ENCODE assay signal across 13 cellular contexts in genomic region chr9:130282000-130282700, GRCh38. TPM values are rescaled to one million over a fixed set of nuclear protein-coding genes. Genes with fewer than 3 reads are reported as not detected.
DNase-seq lines count a peak whose midpoint lies in the region; ATAC-seq and TF ChIP-seq lines count a peak whose summit lies in the region.
"Had no signal": no experiment of that assay in that cellular context is flagged by ENCODE, and none has a peak within 500 bp of the region (broad histone marks: within the 10 kb centered on the region; RNA-seq: fewer than 3 reads in every experiment).

No MANE protein-coding gene starts in this region.

- peak; percentile 16 for DNase-seq in MCF 10A (ENCODE audit: unreplicated experiment)
- no peak for DNase-seq in mammary epithelial cell
- DNase-seq in chondrocyte (ENCODE audit: low spot score): peak; percentile 11
- DNase-seq in mucosa of descending colon: peak in 1 of 3 donors; percentile 40
- no peak for DNase-seq in foreskin fibroblast
- no peak for DNase-seq in KBM-7
- DNase-seq: activated CD4-positive, alpha-beta T cell treated with anti-CD3 and anti-CD28 coated beads for 4 hours; activated naive CD4-positive, alpha-beta T cell treated with Interleukin-2 at 50 U/mL for 16 hours; EL; NCI-H446 treated with DMSO at 0.1 percent for 48 hours had no signal

- BruUV-seq in MCF 10A (replicated peaks; lab: Mats Ljungman, UMichigan): no TSS peak
- BruUV-seq in mammary epithelial cell (replicated peaks; lab: Mats Ljungman, UMichigan): no TSS peak

- H3K27ac Mint-ChIP-seq in MCF 10A (ENCODE audit: low read depth, unreplicated experiment): no peak overlapping the region
- no peak overlapping the region for H3K27ac Mint-ChIP-seq in chondrocyte (ENCODE audit: unreplicated experiment)

- H2AFZ ChIP-seq in mammary epithelial cell (ENCODE audit: low read depth, low read length): no peak overlapping the region

- ATAC-seq in mucosa of descending colon (peak; percentile 22), GM19324 (IDR thresholded peaks at IDR 0.05; ENCODE audit: low FRiP score, unreplicated experiment) (no peak), HG02884 (IDR thresholded peaks at IDR 0.05; ENCODE audit: unreplicated experiment) (no peak)

- H4K20me1 ChIP-seq in mammary epithelial cell (ENCODE audit: insufficient read depth, low read length): no peaks in the 10 kb centered on the region

- intact Hi-C loops in MCF 10A (cut with micrococcal nuclease): no loop called here
- intact Hi-C loops in mammary epithelial cell (cut with micrococcal nuclease): no loop called here
- intact Hi-C loops in mucosa of descending colon (cut with DNase I, micrococcal nuclease): no loop called here

- H3K4me2 ChIP-seq in mammary epithelial cell (ENCODE audit: insufficient read depth, low read depth, low read length): no peak overlapping the region

- H3K9ac ChIP-seq in mammary epithelial cell (ENCODE audit: insufficient read depth, low read length): no peak overlapping the region

- H3K27me3 Mint-ChIP-seq in MCF 10A (ENCODE audit: insufficient read depth, unreplicated experiment): peaks cover 64% of the 10 kb centered on the region
- peaks cover 52% of the 10 kb centered on the region for H3K27me3 Mint-ChIP-seq in chondrocyte (ENCODE audit: low read depth)

- H3K4me3 Mint-ChIP-seq in MCF 10A (ENCODE audit: unreplicated experiment) (no peak overlapping the region), chondrocyte (ENCODE audit: unreplicated experiment) (no peak overlapping the region)

- H3K9me3 ChIP-seq in mammary epithelial cell (replicated peaks; ENCODE audit: insufficient read depth, low read length): no peaks in the 10 kb centered on the region
- no peaks in the 10 kb centered on the region for H3K9me3 ChIP-seq in mucosa of descending colon

- H3K9me3 Mint-ChIP-seq in MCF 10A (ENCODE audit: unreplicated experiment): no peaks in the 10 kb centered on the region
- H3K9me3 Mint-ChIP-seq in chondrocyte (ENCODE audit: low read depth): no peaks in the 10 kb centered on the region

- in situ Hi-C loops in mammary epithelial cell (cut with MboI; ENCODE audit: low sequenced_read_pairs in 2 of 2): no loop called here
- in situ Hi-C loops in KBM-7 (cut with MboI; ENCODE audit: low pct_unique_long_range_greater_than_20kb, low sequenced_read_pairs): no loop called here

- H3K36me3 ChIP-seq in mammary epithelial cell (ENCODE audit: insufficient read depth, low read length) (no peaks in the 10 kb centered on the region), mucosa of descending colon (ENCODE audit: low read depth) (no peaks in the 10 kb centered on the region)

- CTCF ChIA-PET in MCF 10A (lab: Yijun Ruan, JAX): interaction anchor here (0.6 kb wide), 1 partner anchor 115 kb away, joined by 3 read pairs; no protein-coding TSS in a partner anchor
- CTCF ChIA-PET in mammary epithelial cell (lab: Charles Lee; ENCODE audit: low non-redundant PET): no interaction called here

- H3K4me1 ChIP-seq in mammary epithelial cell (ENCODE audit: insufficient read depth, low read length): no peaks in the 10 kb centered on the region
- peaks cover 3% of the 10 kb centered on the region for H3K4me1 ChIP-seq in mucosa of descending colon (ENCODE audit: low read depth)

- H3K4me3 ChIP-seq in mammary epithelial cell (replicated peaks in 1 of 3; ENCODE audit: insufficient read depth in 1 of 3, low read depth in 2 of 3, low read length in 3 of 3) (no peak overlapping the region), mucosa of descending colon (no peak overlapping the region), foreskin fibroblast (ENCODE audit: low read depth in 1 of 2, low read length in 2 of 2) (no peak overlapping the region)
- H3K4me3 ChIP-seq: skin epidermis had no signal

- H3K4me1 Mint-ChIP-seq in MCF 10A (ENCODE audit: insufficient read depth, unreplicated experiment) (peaks cover 7% of the 10 kb centered on the region), chondrocyte (ENCODE audit: low read depth) (peaks cover 7% of the 10 kb centered on the region)

- no peak overlapping the region for H3K27ac ChIP-seq in mammary epithelial cell (ENCODE audit: insufficient read depth, low read depth, low read length)

- dilution Hi-C loops in mammary epithelial cell (cut with HindIII; ENCODE audit: low sequenced_read_pairs): no loop called here

- WGBS in mammary epithelial cell (ENCODE audit: low coverage, missing lambda C conversion rate): 44% methylated on average over 10 of the region's 14 CpGs

- H3K79me2 ChIP-seq in mammary epithelial cell (ENCODE audit: insufficient read depth, low read length): no peaks in the 10 kb centered on the region

- no peaks in the 10 kb centered on the region for H3K27me3 ChIP-seq in mammary epithelial cell (ENCODE audit: insufficient read depth, low read length)

- TF ChIP-seq CTCF in MCF 10A (IDR thresholded peaks at IDR 0.05; ENCODE audit: unreplicated experiment) (no peak), mammary epithelial cell (conservative IDR thresholded peaks at IDR 0.05 in 1 of 2, IDR thresholded peaks at IDR 0.05 in 1 of 2; ENCODE audit: extremely low read depth in 1 of 2, insufficient read depth in 1 of 2, low read depth in 1 of 2, low read length in 2 of 2) (no peak), chondrocyte (IDR thresholded peaks at IDR 0.05) (no peak), mucosa of descending colon (IDR thresholded peaks at IDR 0.05) (no peak), foreskin fibroblast (IDR thresholded peaks at IDR 0.05; ENCODE audit: low read depth, low read length) (no peak)

- H3K36me3 Mint-ChIP-seq in MCF 10A (ENCODE audit: insufficient read depth, unreplicated experiment) (peaks cover 5% of the 10 kb centered on the region), chondrocyte (ENCODE audit: low read depth) (no peaks in the 10 kb centered on the region)

- POLR2A ChIA-PET in MCF 10A (lab: Yijun Ruan, JAX): interaction anchor here (0.6 kb wide), 1 partner anchor 396 kb away, joined by 3 read pairs; no protein-coding TSS in a partner anchor

RNA-seq across cellular contexts. Expression of gene HMCN2, which starts 16.6 kb away (rescaled TPM):
- total RNA-seq in MCF 10A (2022) (not detected in 2 replicates), mammary epithelial cell (under 1 TPM; under 0.01 to 0.14 TPM), chondrocyte (0.05 to 0.36 TPM (median 0.10 TPM) in 3 replicates), mucosa of descending colon (10 to 100 TPM; 28.1 to 40.5 (median 33.2) TPM)
- 0.05 TPM for polyA plus RNA-seq in mammary epithelial cell
- polyA minus RNA-seq in mammary epithelial cell: not detected

Comparison
In these comparisons a context has a peak if more than half of its experiments do, and no peak if none do; other contexts are left out.
1. DNase-seq: peak in MCF 10A (single experiment) and chondrocyte (single experiment); none in mammary epithelial cell (single experiment), foreskin fibroblast (0 of 2) and KBM-7 (single experiment).
2. RNA of gene HMCN2, which starts 16.6 kb away (total RNA-seq): 28.1 to 40.5 TPM in mucosa of descending colon; under 0.01 to 0.14 TPM in mammary epithelial cell, 0.05 to 0.36 TPM in chondrocyte and not detected in MCF 10A; every median in the first group is over 10 times any median in the second.